8 cellular contexts compared by ENCODE assay signal in genomic region chrX:153969904-153970397, GRCh38. TPM values are rescaled to one million over a fixed set of nuclear protein-coding genes. Genes with fewer than 3 reads are reported as not detected.
DNase-seq lines count a peak whose midpoint lies in the region; ATAC-seq and TF ChIP-seq lines count a peak whose summit lies in the region.

No MANE protein-coding gene starts in this region.

- TF ChIP-seq CTCF in cardiac muscle cell (IDR thresholded peaks at IDR 0.05; ENCODE audit: low read depth, low read length) = no peak
- TF ChIP-seq CTCF in heart right ventricle (IDR thresholded peaks at IDR 0.05) = no peak

- H3K27ac ChIP-seq in cardiac muscle cell = peak overlapping the region; percentile 100
- peak overlapping the region in 8 of 10 donors; percentile 23 to 100 (median 79) for H3K27ac ChIP-seq in heart right ventricle
- peak overlapping the region; percentile 75 for H3K27ac ChIP-seq in rectal smooth muscle tissue (ENCODE audit: low read depth, low read length)

- H3K27me3 Mint-ChIP-seq in activated T-cell treated with anti-CD3 and anti-CD28 coated beads, Interleukin-2, amount 50 U/mL, for 72 hours (ENCODE audit: low read depth) = no peaks in the 10 kb centered on the region

- ATAC-seq in Right ventricle myocardium inferior (no peak), heart right ventricle (peak in 1 of 8 donors; percentile 13), HG02938 (IDR thresholded peaks at IDR 0.05; ENCODE audit: unreplicated experiment) (no peak)
- no peak for ATAC-seq in activated T-cell treated with anti-CD3 and anti-CD28 coated beads, Interleukin-2, amount 50 U/mL, for 72 hours (replicated peaks in 1 of 2)

- peaks cover 8% of the 10 kb centered on the region in 2 donors for H3K36me3 Mint-ChIP-seq in activated T-cell treated with anti-CD3 and anti-CD28 coated beads, Interleukin-2, amount 50 U/mL, for 72 hours (ENCODE audit: insufficient read depth in 2 of 2)

- WGBS in heart right ventricle, 2 donors = 1 to 7% methylated on average over 22 to 28 of the region's 28 CpGs

- H3K9ac ChIP-seq in rectal smooth muscle tissue (ENCODE audit: low read length) = no peak overlapping the region

- H3K27me3 ChIP-seq in cardiac muscle cell = no peaks in the 10 kb centered on the region
- peaks cover 0 to 20% (median 0%) of the 10 kb centered on the region in 7 donors for H3K27me3 ChIP-seq in heart right ventricle
- no peaks in the 10 kb centered on the region for H3K27me3 ChIP-seq in rectal smooth muscle tissue (ENCODE audit: control insufficient read depth, insufficient read depth, low read length)

- peaks cover 2% of the 10 kb centered on the region for H3K36me3 ChIP-seq in cardiac muscle cell
- H3K36me3 ChIP-seq in heart right ventricle = no peaks in the 10 kb centered on the region
- no peaks in the 10 kb centered on the region for H3K36me3 ChIP-seq in rectal smooth muscle tissue (ENCODE audit: control insufficient read depth, insufficient read depth, low read length)

- intact Hi-C loops in Right ventricle myocardium inferior (cut with DNase I) = loop anchor here (10.0 kb wide), 2 partner anchors 405 to 775 kb away; partner anchors contain the start of genes EMD and FLNA
- intact Hi-C loops in heart right ventricle (cut with DNase I) = no loop called here

- no peak for DNase-seq in cardiac muscle cell (ENCODE audit: low read depth in 1 of 2, low spot score in 1 of 2)
- no peak for DNase-seq in Right ventricle myocardium inferior (ENCODE audit: missing footprints)
- DNase-seq in activated T-cell treated with anti-CD3 and anti-CD28 coated beads, Interleukin-2, amount 50 U/mL, for 72 hours = no peak
- no peak for DNase-seq in heart right ventricle
- no peak for DNase-seq in LoVo (ENCODE audit: low spot score)
- no peak for DNase-seq in occipital lobe (lab: John Stamatoyannopoulos, UW)

- H3K4me3 ChIP-seq in cardiac muscle cell (peak overlapping the region; percentile 77), heart right ventricle (peak overlapping the region in 9 of 10 donors; percentile 47 to 92 (median 82)), rectal smooth muscle tissue (ENCODE audit: low read length) (peak overlapping the region; percentile 58)

- peak overlapping the region; percentile 70 for H3K27ac Mint-ChIP-seq in activated T-cell treated with anti-CD3 and anti-CD28 coated beads, Interleukin-2, amount 50 U/mL, for 72 hours

- peak overlapping the region; percentile 100 for H3K4me3 Mint-ChIP-seq in activated T-cell treated with anti-CD3 and anti-CD28 coated beads, Interleukin-2, amount 50 U/mL, for 72 hours

- H3K9me3 ChIP-seq in cardiac muscle cell (ENCODE audit: low read depth) = no peaks in the 10 kb centered on the region
- H3K9me3 ChIP-seq in heart right ventricle = no peaks in the 10 kb centered on the region

- no peaks in the 10 kb centered on the region for H3K9me3 Mint-ChIP-seq in activated T-cell treated with anti-CD3 and anti-CD28 coated beads, Interleukin-2, amount 50 U/mL, for 72 hours

- no peaks in the 10 kb centered on the region for H3K4me1 ChIP-seq in cardiac muscle cell (ENCODE audit: low read depth)
- H3K4me1 ChIP-seq in heart right ventricle = peaks cover 8 to 67% (median 57%) of the 10 kb centered on the region in 9 donors
- peaks cover 17% of the 10 kb centered on the region for H3K4me1 ChIP-seq in rectal smooth muscle tissue (ENCODE audit: control insufficient read depth, insufficient read depth, low read length)

- H3K4me1 Mint-ChIP-seq in activated T-cell treated with anti-CD3 and anti-CD28 coated beads, Interleukin-2, amount 50 U/mL, for 72 hours (ENCODE audit: low read depth) = peaks cover 49% of the 10 kb centered on the region

RNA-seq across cellular contexts. Expression of gene HCFC1, which starts 1.7 kb away (rescaled TPM):
- total RNA-seq in cardiac muscle cell = 72.7 and 85.6 TPM in 2 replicates
- 21.5 and 30.1 TPM in 2 replicates for polyA plus RNA-seq in cardiac muscle cell
- 25.4 TPM for total RNA-seq in Right ventricle myocardium inferior
- 10 to 100 TPM; 59.3 to 65.8 TPM for total RNA-seq in activated T-cell treated with anti-CD3 and anti-CD28 coated beads, Interleukin-2, amount 50 U/mL, for 72 hours
- total RNA-seq in heart right ventricle = 10 to 100 TPM; 26.5 to 41.6 (median 31.7) TPM
- 10 to 100 TPM; 12.3 to 13.9 TPM for polyA plus RNA-seq in heart right ventricle
- total RNA-seq in occipital lobe = 12.6 TPM

RNA-seq across cellular contexts. Expression of gene TMEM187, which starts 2.6 kb away (rescaled TPM):
- total RNA-seq in cardiac muscle cell = 12.9 and 13.4 TPM in 2 replicates
- 12.9 and 14.6 TPM in 2 replicates for polyA plus RNA-seq in cardiac muscle cell
- total RNA-seq in Right ventricle myocardium inferior = 6.9 TPM
- total RNA-seq in activated T-cell treated with anti-CD3 and anti-CD28 coated beads, Interleukin-2, amount 50 U/mL, for 72 hours = 1 to 10 TPM; 9.1 to 9.8 TPM
- total RNA-seq in heart right ventricle = 10 to 100 TPM in 3 of 10 donors, 1 to 10 TPM in 7; 4.8 to 13.2 (median 8.0) TPM
- 1 to 10 TPM; 3.4 to 7.2 TPM for polyA plus RNA-seq in heart right ventricle
- 2.7 TPM for total RNA-seq in occipital lobe

RNA-seq across cellular contexts. Expression of gene RENBP, which starts 25.5 kb away (rescaled TPM):
- total RNA-seq in cardiac muscle cell = 5.7 and 12.4 TPM in 2 replicates
- 7.4 and 8.7 TPM in 2 replicates for polyA plus RNA-seq in cardiac muscle cell
- total RNA-seq in Right ventricle myocardium inferior = 8.8 TPM
- 10 to 100 TPM; 11.6 to 13.9 TPM for total RNA-seq in activated T-cell treated with anti-CD3 and anti-CD28 coated beads, Interleukin-2, amount 50 U/mL, for 72 hours
- total RNA-seq in heart right ventricle = 10 to 100 TPM in 4 of 10 donors, 1 to 10 TPM in 6; 7.0 to 17.0 (median 9.6) TPM
- 10 to 100 TPM in 1 of 2 donors, 1 to 10 TPM in 1; 6.0 to 16.6 TPM for polyA plus RNA-seq in heart right ventricle
- total RNA-seq in occipital lobe = 2.8 TPM

RNA-seq across cellular contexts. Expression of gene NAA10, which starts 35.1 kb away (rescaled TPM):
- total RNA-seq in cardiac muscle cell (90.1 and 127 TPM in 2 replicates), Right ventricle myocardium inferior (80.6 TPM), heart right ventricle (10 to 100 TPM; 46.9 to 88.9 (median 54.5) TPM), occipital lobe (17.6 TPM)
- polyA plus RNA-seq in cardiac muscle cell (163 and 186 TPM in 2 replicates), heart right ventricle (100 to 1,000 TPM; 151 to 228 TPM)
- total RNA-seq in activated T-cell treated with anti-CD3 and anti-CD28 coated beads, Interleukin-2, amount 50 U/mL, for 72 hours = 10 to 100 TPM; 76.7 to 94.1 TPM

RNA-seq across cellular contexts. Expression of gene ARHGAP4, which starts 43.9 kb away (rescaled TPM):
- 20.5 and 47.4 TPM in 2 replicates for total RNA-seq in cardiac muscle cell
- polyA plus RNA-seq in cardiac muscle cell = 16.5 and 30.1 TPM in 2 replicates
- total RNA-seq in Right ventricle myocardium inferior = 9.7 TPM
- 100 to 1,000 TPM; 147 to 158 TPM for total RNA-seq in activated T-cell treated with anti-CD3 and anti-CD28 coated beads, Interleukin-2, amount 50 U/mL, for 72 hours
- 10 to 100 TPM in 4 of 10 donors, 1 to 10 TPM in 6; 5.5 to 25.3 (median 8.2) TPM for total RNA-seq in heart right ventricle
- polyA plus RNA-seq in heart right ventricle = 10 to 100 TPM; 19.1 to 65.5 TPM
- total RNA-seq in occipital lobe = 6.6 TPM
